1 cellular context compared by ENCODE assay signal in the genomic region with DNA sequence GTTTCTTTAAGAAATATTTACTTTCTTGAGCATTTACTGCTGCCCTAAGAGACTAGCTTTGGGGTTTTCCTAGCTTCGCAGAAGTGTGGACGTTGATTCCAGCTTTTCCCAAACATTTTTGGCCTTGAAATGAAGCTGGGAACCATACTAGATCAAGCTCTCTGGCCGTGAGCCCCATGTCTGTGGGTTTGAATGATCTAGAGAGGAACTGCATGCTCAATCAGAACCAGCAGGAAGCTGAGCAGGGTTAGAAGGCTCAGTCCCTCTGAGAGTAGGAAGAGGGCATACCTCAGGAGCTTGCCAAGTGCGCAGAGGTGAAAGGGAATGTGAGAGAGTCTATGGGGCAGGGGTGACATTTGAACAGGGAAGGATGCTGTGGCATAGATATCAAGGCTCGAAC.
TF ChIP-seq lines count a peak whose summit lies in the region.

No MANE protein-coding gene starts in this region.

TF ChIP-seq in H1, 55 proteins besides CTCF, POLR2A, EP300 and RAD21:
- TF ChIP-seq KDM5A (IDR thresholded peaks at IDR 0.05; ENCODE audit: low read length) (no peak), CHD2 (IDR thresholded peaks at IDR 0.05; ENCODE audit: low read length) (no peak), CTBP2 (IDR thresholded peaks at IDR 0.05; ENCODE audit: borderline replicate concordance, insufficient read depth, insufficient read length, low read length) (no peak)
- TF ChIP-seq, protein P1, sequence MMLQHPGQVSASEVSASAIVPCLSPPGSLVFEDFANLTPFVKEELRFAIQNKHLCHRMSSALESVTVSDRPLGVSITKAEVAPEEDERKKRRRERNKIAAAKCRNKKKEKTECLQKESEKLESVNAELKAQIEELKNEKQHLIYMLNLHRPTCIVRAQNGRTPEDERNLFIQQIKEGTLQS (IDR thresholded peaks at IDR 0.05; ENCODE audit: insufficient read depth, low read depth, low read length), result no peak
TF ChIP-seq in H1: peak in this region for 0.
